In the genomic region with DNA sequence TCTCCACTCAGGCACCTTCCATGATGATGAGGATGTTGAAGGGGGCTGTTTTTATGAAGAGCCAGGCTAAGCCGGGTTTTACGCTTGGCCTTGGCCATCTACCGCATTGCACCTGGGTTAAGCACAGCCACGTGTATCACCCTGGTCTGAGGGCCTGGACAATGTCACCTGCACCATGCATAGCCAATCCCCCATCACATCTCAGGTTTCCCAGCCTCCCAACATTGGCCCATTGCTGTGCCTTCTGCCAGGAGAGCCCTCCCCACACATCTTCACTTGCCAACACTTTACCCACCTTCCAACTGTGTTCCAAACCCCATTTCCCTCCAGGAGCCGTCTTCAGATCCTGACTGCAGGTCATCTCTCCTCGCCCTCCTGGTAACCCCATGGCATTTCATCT, we compare ENCODE assay signal across 1 cellular context.
TF ChIP-seq lines count a peak whose summit lies in the region.

No MANE protein-coding gene starts in this region.

TF ChIP-seq in IMR-90, 13 proteins besides CTCF, POLR2A, EP300 and RAD21 (continued from another document):
- TF ChIP-seq RFX5 (IDR thresholded peaks at IDR 0.05; ENCODE audit: low read depth, low read length) (no peak), SMC3 (IDR thresholded peaks at IDR 0.05; ENCODE audit: low read depth, low read length) (no peak), MAFK (IDR thresholded peaks at IDR 0.05; ENCODE audit: low read depth, low read length) (no peak)
